Comparison of ENCODE assay signal across 1 cellular context in genomic region chr20:44392776-44393607, GRCh38.
TF ChIP-seq lines count a peak whose summit lies in the region.

No MANE protein-coding gene starts in this region.

TF ChIP-seq in HepG2, 621 proteins besides CTCF, POLR2A, EP300 and RAD21 (continued from another document and continues in another):
- TF ChIP-seq ZBTB44 (CRISPR knock-in tag; IDR thresholded peaks at IDR 0.05) (no peak), ZNF224 (CRISPR knock-in tag; IDR thresholded peaks at IDR 0.05) (peak; percentile 85; the same call in 1 of the 2 replicates), KAT2B (IDR thresholded peaks at IDR 0.05; ENCODE audit: borderline replicate concordance, low read depth, low read length) (no peak), ZFP82 (CRISPR knock-in tag; IDR thresholded peaks at IDR 0.05; ENCODE audit: borderline replicate concordance) (no peak), TOE1 (CRISPR knock-in tag; IDR thresholded peaks at IDR 0.05) (no peak), CEBPG (CRISPR knock-in tag; IDR thresholded peaks at IDR 0.05) (peak; percentile 69), SP4 (CRISPR knock-in tag; IDR thresholded peaks at IDR 0.05) (peak; percentile 23; the same call in 1 of the 2 replicates), KDM5B (CRISPR knock-in tag; IDR thresholded peaks at IDR 0.05; ENCODE audit: borderline replicate concordance) (no peak; the same call in 1 of the 2 replicates), ZNF136 (CRISPR knock-in tag; IDR thresholded peaks at IDR 0.05; ENCODE audit: low read depth) (peak; percentile 61; the same call in 1 of the 2 replicates), TGIF2 (CRISPR knock-in tag; IDR thresholded peaks at IDR 0.05) (peak; percentile 81), ZNF318 (CRISPR knock-in tag; IDR thresholded peaks at IDR 0.05) (no peak), TRIM22 (IDR thresholded peaks at IDR 0.05) (no peak), HIVEP1 (CRISPR knock-in tag; IDR thresholded peaks at IDR 0.05) (peak; percentile 77; the same call in 1 of the 2 replicates), EHMT2 (IDR thresholded peaks at IDR 0.05; ENCODE audit: borderline replicate concordance, low read depth, low read length) (no peak), GABPB1 (CRISPR knock-in tag; IDR thresholded peaks at IDR 0.05) (peak; percentile 29; the same call in 1 of the 2 replicates), E2F1 (CRISPR knock-in tag; IDR thresholded peaks at IDR 0.05) (no peak), KDM5A (IDR thresholded peaks at IDR 0.05; ENCODE audit: borderline replicate concordance, low read length) (no peak), KLF12 (CRISPR knock-in tag; IDR thresholded peaks at IDR 0.05; ENCODE audit: borderline replicate concordance) (no peak; the same call in 1 of the 2 replicates), ELF4 (CRISPR knock-in tag; IDR thresholded peaks at IDR 0.05; ENCODE audit: borderline replicate concordance) (no peak), ATF4 (CRISPR knock-in tag; IDR thresholded peaks at IDR 0.05) (peak in 1 of 2 experiments; percentile 75; a peak in 2 of 4 replicates), ZNF777 (CRISPR knock-in tag; IDR thresholded peaks at IDR 0.05) (no peak; the same call in 1 of the 2 replicates), ZNF383 (CRISPR knock-in tag; IDR thresholded peaks at IDR 0.05; ENCODE audit: borderline replicate concordance) (no peak), ZNF251 (CRISPR knock-in tag; IDR thresholded peaks at IDR 0.05) (no peak), ZNF670 (CRISPR knock-in tag; IDR thresholded peaks at IDR 0.05; ENCODE audit: borderline replicate concordance) (no peak), MTA3 (CRISPR knock-in tag; IDR thresholded peaks at IDR 0.05) (no peak), SAP130 (CRISPR knock-in tag; IDR thresholded peaks at IDR 0.05; ENCODE audit: low read depth) (peak; percentile 89), SMAD9 (CRISPR knock-in tag; IDR thresholded peaks at IDR 0.05) (peak; percentile 76; the same call in 1 of the 2 replicates), KLF15 (CRISPR knock-in tag; IDR thresholded peaks at IDR 0.05; ENCODE audit: borderline replicate concordance) (peak; percentile 49; the same call in 1 of the 2 replicates), RFXANK (CRISPR knock-in tag; IDR thresholded peaks at IDR 0.05) (no peak), NFRKB (IDR thresholded peaks at IDR 0.05) (no peak), ZNF3 (CRISPR knock-in tag; IDR thresholded peaks at IDR 0.05) (peak; percentile 49; the same call in 1 of the 2 replicates), MED8 (CRISPR knock-in tag; IDR thresholded peaks at IDR 0.05; ENCODE audit: insufficient replicate concordance) (no peak), PHF8 (CRISPR knock-in tag; IDR thresholded peaks at IDR 0.05) (no peak; the same call in 1 of the 2 replicates), SP2 (CRISPR knock-in tag; IDR thresholded peaks at IDR 0.05) (no peak), ZNF652 (CRISPR knock-in tag; IDR thresholded peaks at IDR 0.05; ENCODE audit: borderline replicate concordance, low read depth) (no peak), ZFP36L2 (CRISPR knock-in tag; IDR thresholded peaks at IDR 0.05) (no peak), THAP11 (CRISPR knock-in tag; IDR thresholded peaks at IDR 0.05) (peak; percentile 61), MYPOP (CRISPR knock-in tag; IDR thresholded peaks at IDR 0.05) (peak; percentile 82), ZNF367 (CRISPR knock-in tag; IDR thresholded peaks at IDR 0.05; ENCODE audit: borderline replicate concordance) (no peak), TFAP4 (IDR thresholded peaks at IDR 0.05; ENCODE audit: borderline replicate concordance, low read depth) (peak; percentile 84; the same call in 1 of the 2 replicates), TP53 (CRISPR knock-in tag; conservative IDR thresholded peaks at IDR 0.05) (no peak)
- TF ChIP-seq, protein P1, sequence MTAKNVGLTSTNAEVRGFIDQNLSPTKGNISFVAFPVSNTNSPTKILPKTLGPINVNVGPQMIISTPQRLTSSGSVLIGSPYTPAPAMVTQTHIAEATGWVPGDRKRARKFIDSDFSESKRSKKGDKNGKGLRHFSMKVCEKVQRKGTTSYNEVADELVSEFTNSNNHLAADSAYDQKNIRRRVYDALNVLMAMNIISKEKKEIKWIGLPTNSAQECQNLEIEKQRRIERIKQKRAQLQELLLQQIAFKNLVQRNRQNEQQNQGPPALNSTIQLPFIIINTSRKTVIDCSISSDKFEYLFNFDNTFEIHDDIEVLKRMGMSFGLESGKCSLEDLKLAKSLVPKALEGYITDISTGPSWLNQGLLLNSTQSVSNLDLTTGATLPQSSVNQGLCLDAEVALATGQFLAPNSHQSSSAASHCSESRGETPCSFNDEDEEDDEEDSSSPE (CRISPR knock-in tag; IDR thresholded peaks at IDR 0.05): no peak; the same call in 1 of the 2 replicates
- TF ChIP-seq, protein P2, sequence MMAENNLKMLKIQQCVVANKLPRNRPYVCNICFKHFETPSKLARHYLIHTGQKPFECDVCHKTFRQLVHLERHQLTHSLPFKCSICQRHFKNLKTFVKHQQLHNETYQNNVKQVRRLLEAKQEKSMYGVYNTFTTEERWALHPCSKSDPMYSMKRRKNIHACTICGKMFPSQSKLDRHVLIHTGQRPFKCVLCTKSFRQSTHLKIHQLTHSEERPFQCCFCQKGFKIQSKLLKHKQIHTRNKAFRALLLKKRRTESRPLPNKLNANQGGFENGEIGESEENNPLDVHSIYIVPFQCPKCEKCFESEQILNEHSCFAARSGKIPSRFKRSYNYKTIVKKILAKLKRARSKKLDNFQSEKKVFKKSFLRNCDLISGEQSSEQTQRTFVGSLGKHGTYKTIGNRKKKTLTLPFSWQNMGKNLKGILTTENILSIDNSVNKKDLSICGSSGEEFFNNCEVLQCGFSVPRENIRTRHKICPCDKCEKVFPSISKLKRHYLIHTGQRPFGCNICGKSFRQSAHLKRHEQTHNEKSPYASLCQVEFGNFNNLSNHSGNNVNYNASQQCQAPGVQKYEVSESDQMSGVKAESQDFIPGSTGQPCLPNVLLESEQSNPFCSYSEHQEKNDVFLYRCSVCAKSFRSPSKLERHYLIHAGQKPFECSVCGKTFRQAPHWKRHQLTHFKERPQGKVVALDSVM (CRISPR knock-in tag; IDR thresholded peaks at IDR 0.05): no peak
- TF ChIP-seq, protein P3, sequence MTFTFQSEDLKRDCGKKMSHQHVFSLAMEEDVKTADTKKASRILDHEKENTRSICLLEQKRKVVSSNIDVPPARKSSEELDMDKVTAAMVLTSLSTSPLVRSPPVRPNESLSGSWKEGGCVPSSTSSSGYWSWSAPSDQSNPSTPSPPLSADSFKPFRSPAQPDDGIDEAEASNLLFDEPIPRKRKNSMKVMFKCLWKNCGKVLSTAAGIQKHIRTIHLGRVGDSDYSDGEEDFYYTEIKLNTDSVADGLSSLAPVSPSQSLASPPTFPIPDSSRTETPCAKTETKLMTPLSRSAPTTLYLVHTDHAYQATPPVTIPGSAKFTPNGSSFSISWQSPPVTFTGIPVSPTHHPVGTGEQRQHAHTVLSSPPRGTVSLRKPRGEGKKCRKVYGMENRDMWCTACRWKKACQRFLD (CRISPR knock-in tag; IDR thresholded peaks at IDR 0.05; ENCODE audit: borderline replicate concordance): no peak
